In genomic region chr3:53180305-53181023, GRCh38 we compare ENCODE assay signal across 9 cellular contexts. TPM values are rescaled to one million over a fixed set of nuclear protein-coding genes. Genes with fewer than 3 reads are reported as not detected.
DNase-seq lines count a peak whose midpoint lies in the region; ATAC-seq and TF ChIP-seq lines count a peak whose summit lies in the region.
"Had no signal": no experiment of that assay in that cellular context is flagged by ENCODE, and none has a peak within 500 bp of the region (broad histone marks: within the 10 kb centered on the region; RNA-seq: fewer than 3 reads in every experiment).

No MANE protein-coding gene starts in this region.

- H3K9me3 Mint-ChIP-seq in CD4-positive, alpha-beta memory T cell, result peaks cover 0 to 2% (median 0%) of the 10 kb centered on the region in 8 donors

- POLR2A ChIA-PET in CD4-positive, alpha-beta memory T cell (lab: Charles Lee; ENCODE audit: partially characterized antibody), result no interaction called here

- peaks cover 26 to 61% of the 10 kb centered on the region in 2 donors for H3K36me3 Mint-ChIP-seq in CD4-positive, alpha-beta memory T cell

- no peaks in the 10 kb centered on the region for H3K9me3 ChIP-seq in left lung
- no peaks in the 10 kb centered on the region for H3K9me3 ChIP-seq in CD4-positive, alpha-beta memory T cell (ENCODE audit: control insufficient read depth in 1 of 2, low read length in 2 of 2)
- no peaks in the 10 kb centered on the region for H3K9me3 ChIP-seq in body of pancreas
- H3K9me3 ChIP-seq: tibial artery had no signal

- no peak overlapping the region for H3K27ac ChIP-seq in left lung
- H3K27ac ChIP-seq in CD4-positive, alpha-beta memory T cell (ENCODE audit: low read depth, low read length), result no peak overlapping the region
- H3K27ac ChIP-seq in body of pancreas, result no peak overlapping the region
- H3K27ac ChIP-seq: tibial artery had no signal

- TF ChIP-seq POLR2A in GM18505 (IDR thresholded peaks at IDR 0.05; ENCODE audit: borderline replicate concordance, extremely low read depth, insufficient read depth, insufficient read length), result peak; percentile 46
- TF ChIP-seq POLR2A in body of pancreas (IDR thresholded peaks at IDR 0.05), result no peak

- intact Hi-C loops in left lung (cut with DNase I), result no loop called here
- intact Hi-C loops in CD4-positive, alpha-beta memory T cell (cut with micrococcal nuclease), result no loop called here
- intact Hi-C loops in body of pancreas (cut with DNase I), result no loop called here

- no peak overlapping the region for H3K4me3 ChIP-seq in left lung
- no peak overlapping the region for H3K4me3 ChIP-seq in CD4-positive, alpha-beta memory T cell (ENCODE audit: low read length in 2 of 2)
- H3K4me3 ChIP-seq in body of pancreas, result no peak overlapping the region
- H3K4me3 ChIP-seq: tibial artery had no signal

- H3K27me3 ChIP-seq in left lung (no peaks in the 10 kb centered on the region), body of pancreas (no peaks in the 10 kb centered on the region)
- H3K27me3 ChIP-seq in CD4-positive, alpha-beta memory T cell (ENCODE audit: insufficient read depth, low read length), result no peaks in the 10 kb centered on the region
- H3K27me3 ChIP-seq: tibial artery had no signal

- H3K36me3 ChIP-seq in left lung, result peaks cover 0 to 87% of the 10 kb centered on the region in 2 donors
- H3K36me3 ChIP-seq in CD4-positive, alpha-beta memory T cell (ENCODE audit: insufficient read depth, low read length), result peaks cover 28% of the 10 kb centered on the region
- H3K36me3 ChIP-seq in body of pancreas (replicated peaks in 1 of 2; ENCODE audit: insufficient read depth in 1 of 2, low read depth in 2 of 2), result peaks cover 20 to 35% of the 10 kb centered on the region in 2 donors

- H3K27ac Mint-ChIP-seq in CD4-positive, alpha-beta memory T cell, result peak overlapping the region in 2 of 7 donors; percentile 31 to 78

- H3K4me1 ChIP-seq in left lung (peaks cover 0 to 56% of the 10 kb centered on the region in 2 donors), body of pancreas (no peaks in the 10 kb centered on the region)
- H3K4me1 ChIP-seq in CD4-positive, alpha-beta memory T cell (ENCODE audit: insufficient read depth, low read length), result no peaks in the 10 kb centered on the region

- TF ChIP-seq CTCF in left lung (IDR thresholded peaks at IDR 0.05) (no peak), body of pancreas (IDR thresholded peaks at IDR 0.05) (no peak)

- ATAC-seq in GM18505 (IDR thresholded peaks at IDR 0.05; ENCODE audit: unreplicated experiment) (peak; percentile 84), GM21528 (IDR thresholded peaks at IDR 0.05; ENCODE audit: low FRiP score, unreplicated experiment) (peak; percentile 91), HG03469 (IDR thresholded peaks at IDR 0.05; ENCODE audit: unreplicated experiment) (peak; percentile 80), left lung (peak; percentile 74), body of pancreas (no peak)

- H3K27me3 Mint-ChIP-seq in CD4-positive, alpha-beta memory T cell, result no peaks in the 10 kb centered on the region

- H3K4me3 Mint-ChIP-seq in CD4-positive, alpha-beta memory T cell, result no peak overlapping the region

- CTCF ChIA-PET in CD4-positive, alpha-beta memory T cell (lab: Charles Lee; ENCODE audit: partially characterized antibody), result interaction anchor here (1.2 to 1.3 kb wide), 3 partner anchors 16 to 70 kb away, joined by 3 to 4 read pairs (median 3); no protein-coding TSS in a partner anchor

- no peaks in the 10 kb centered on the region for H3K4me1 Mint-ChIP-seq in CD4-positive, alpha-beta memory T cell

- 75 to 96% methylated on average over 9 to 11 of the region's 11 CpGs for WGBS in body of pancreas, 2 donors

- DNase-seq in left lung (no peak), NCI-H2196 (lab: John Stamatoyannopoulos, UW; ENCODE audit: unreplicated experiment) (no peak), body of pancreas (no peak)
- no peak for DNase-seq in CD4-positive, alpha-beta memory T cell
- no peak for DNase-seq in stimulated activated CD4-positive, alpha-beta T cell treated with anti-CD3 and anti-CD28 coated beads, Interleukin-15, amount 100 ng/mL, for 24 hours

RNA-seq across cellular contexts. Expression of gene PRKCD, which starts 19.5 kb away (rescaled TPM):
- total RNA-seq in left lung, result 10 to 100 TPM; 73.2 to 73.7 TPM
- 10 to 100 TPM; 15.7 to 16.6 TPM for total RNA-seq in CD4-positive, alpha-beta memory T cell
- polyA plus RNA-seq in CD4-positive, alpha-beta memory T cell, result 10 to 100 TPM in 1 of 2 donors, 1 to 10 TPM in 1; 6.6 to 26.4 TPM
- 10 to 100 TPM; 15.5 to 16.9 TPM for total RNA-seq in body of pancreas

RNA-seq across cellular contexts. Expression of gene RFT1, which starts 50.2 kb away (rescaled TPM):
- total RNA-seq in left lung, result 10 to 100 TPM; 24.3 to 28.0 TPM
- total RNA-seq in CD4-positive, alpha-beta memory T cell, result 10 to 100 TPM; 25.3 to 28.4 TPM
- polyA plus RNA-seq in CD4-positive, alpha-beta memory T cell, result 10 to 100 TPM; 21.2 to 23.8 TPM
- 10 to 100 TPM; 10.6 to 19.8 TPM for total RNA-seq in body of pancreas

Comparison
In these comparisons a context has a peak if more than half of its experiments do, and no peak if none do; other contexts are left out.
1. RNA of gene PRKCD, which starts 19.5 kb away (total RNA-seq): 73.2 to 73.7 TPM in left lung; 15.5 to 16.9 TPM in body of pancreas and 15.7 to 16.6 TPM in CD4-positive, alpha-beta memory T cell; every median in the first group is over 4 times any median in the second.